ENCODE assay signal across 8 cellular contexts in genomic region chr21:45923146-45923545, GRCh38. TPM values are rescaled to one million over a fixed set of nuclear protein-coding genes. Genes with fewer than 3 reads are reported as not detected.
DNase-seq lines count a peak whose midpoint lies in the region; FAIRE-seq and TF ChIP-seq lines count a peak whose summit lies in the region.

No MANE protein-coding gene starts in this region.

- H3K4ac ChIP-seq in mesenchymal stem cell (ENCODE audit: low read depth in 1 of 2, low read length in 2 of 2), result no peak overlapping the region

- no peaks in the 10 kb centered on the region for H3K27me3 Mint-ChIP-seq in CD4-positive, alpha-beta memory T cell

- peaks cover 5 to 17% (median 8%) of the 10 kb centered on the region in 4 donors for H3K4me1 Mint-ChIP-seq in CD4-positive, alpha-beta memory T cell

- no peak overlapping the region for H4K91ac ChIP-seq in mesenchymal stem cell (ENCODE audit: low read length)

- no peak overlapping the region for H3K4me2 ChIP-seq in mesenchymal stem cell (ENCODE audit: low read length, poor library complexity, severe bottlenecking)

- CTCF ChIA-PET in CD4-positive, alpha-beta memory T cell (lab: Charles Lee; ENCODE audit: partially characterized antibody), result interaction anchor here (1.0 to 2.5 kb wide), 9 partner anchors 9 to 445 kb away, joined by 3 to 14 read pairs (median 3); no protein-coding TSS in a partner anchor

- intact Hi-C loops in CD4-positive, alpha-beta memory T cell (cut with micrococcal nuclease), result loop anchor here (1.0 to 10.0 kb wide), 2 partner anchors 43 to 448 kb away; no protein-coding TSS in a partner anchor

- H2BK12ac ChIP-seq in mesenchymal stem cell (ENCODE audit: low read length in 2 of 2), result peak overlapping the region in 1 of 2 experiments; percentile 47

- H3K4me1 ChIP-seq in CD4-positive, alpha-beta memory T cell (ENCODE audit: insufficient read depth, low read length), result peaks cover 9% of the 10 kb centered on the region
- H3K4me1 ChIP-seq in mesenchymal stem cell (ENCODE audit: control insufficient read depth, insufficient read depth, low read depth, low read length), result peaks cover 11% of the 10 kb centered on the region

- peak; percentile 59 to 72 (median 67) for DNase-seq in CD4-positive, alpha-beta memory T cell
- DNase-seq in LHCN-M2 (ENCODE audit: low read depth), result peak; percentile 70
- peak; percentile 46 to 52 for DNase-seq in activated CD4-positive, alpha-beta T cell treated with anti-CD3 and anti-CD28 coated beads, Interleukin-2, amount 50 U/mL, for 24 hours (ENCODE audit: low read depth in 1 of 2, low spot score in 1 of 2)
- peak; percentile 78 for DNase-seq in ecto neural progenitor cell (ENCODE audit: low spot score)
- DNase-seq in mesenchymal stem cell, result peak; percentile 72
- peak; percentile 35 for DNase-seq in stimulated activated CD8-positive, alpha-beta memory T cell treated with anti-CD3 and anti-CD28 coated beads, Interleukin-15, amount 100 ng/mL, for 24 hours (ENCODE audit: low read depth)
- no peak for DNase-seq in GM12892 (ENCODE audit: insufficient read length)
- no peak for DNase-seq in NCI-H82 (lab: John Stamatoyannopoulos, UW)

- H3K4me3 Mint-ChIP-seq in CD4-positive, alpha-beta memory T cell, result peak overlapping the region in 1 of 8 donors; percentile 61

- H3K27me3 ChIP-seq in CD4-positive, alpha-beta memory T cell (ENCODE audit: insufficient read depth, low read length), result no peaks in the 10 kb centered on the region
- no peaks in the 10 kb centered on the region for H3K27me3 ChIP-seq in mesenchymal stem cell (ENCODE audit: control insufficient read depth in 1 of 2, insufficient read depth in 1 of 2, low read length in 2 of 2)

- TF ChIP-seq POLR2A in GM12892 (IDR thresholded peaks at IDR 0.05; ENCODE audit: low read depth, low read length), result no peak

- no peak overlapping the region for H4K8ac ChIP-seq in mesenchymal stem cell (ENCODE audit: low read length)

- no peak for FAIRE-seq in GM12892 (lab: Jason Lieb, UNC)

- no peaks in the 10 kb centered on the region for H3K79me1 ChIP-seq in mesenchymal stem cell (replicated peaks; ENCODE audit: low read length, poor library complexity, severe bottlenecking)

- H2BK120ac ChIP-seq in mesenchymal stem cell (ENCODE audit: low read depth, low read length), result no peak overlapping the region

- no peaks in the 10 kb centered on the region for H3K36me3 Mint-ChIP-seq in CD4-positive, alpha-beta memory T cell

- H3K9me3 Mint-ChIP-seq in CD4-positive, alpha-beta memory T cell, result peaks cover 0 to 2% (median 0%) of the 10 kb centered on the region in 8 donors

- H2AK5ac ChIP-seq in mesenchymal stem cell (ENCODE audit: low read length, severe bottlenecking), result no peak overlapping the region

- POLR2A ChIA-PET in CD4-positive, alpha-beta memory T cell (lab: Charles Lee; ENCODE audit: partially characterized antibody), result no interaction called here

- peak overlapping the region in 1 of 7 donors; percentile 37 for H3K27ac Mint-ChIP-seq in CD4-positive, alpha-beta memory T cell

- 44% methylated on average over 6 of the region's 6 CpGs for whole genome bisulfite sequencing in mesenchymal stem cell

- no peak overlapping the region for H3K4me3 ChIP-seq in CD4-positive, alpha-beta memory T cell (ENCODE audit: low read length in 2 of 2)
- no peak overlapping the region for H3K4me3 ChIP-seq in mesenchymal stem cell (ENCODE audit: insufficient read depth in 1 of 2, low read depth in 1 of 2, low read length in 2 of 2)

- no peak overlapping the region for H3K27ac ChIP-seq in CD4-positive, alpha-beta memory T cell (ENCODE audit: low read depth, low read length)
- H3K27ac ChIP-seq in mesenchymal stem cell (ENCODE audit: low read length, poor library complexity, severe bottlenecking), result no peak overlapping the region

- no peaks in the 10 kb centered on the region for H3K36me3 ChIP-seq in CD4-positive, alpha-beta memory T cell (ENCODE audit: insufficient read depth, low read length)
- no peaks in the 10 kb centered on the region for H3K36me3 ChIP-seq in mesenchymal stem cell (ENCODE audit: control insufficient read depth in 1 of 2, insufficient read depth in 2 of 2, low read depth in 1 of 2, low read length in 2 of 2)

- no peak overlapping the region for H2AFZ ChIP-seq in mesenchymal stem cell (ENCODE audit: low read depth, low read length)

- H2BK15ac ChIP-seq in mesenchymal stem cell (ENCODE audit: low read depth, poor library complexity, severe bottlenecking), result no peak overlapping the region

- H3K23ac ChIP-seq in mesenchymal stem cell (ENCODE audit: low read length in 2 of 2), result no peak overlapping the region

- peak overlapping the region; percentile 36 for H3K9ac ChIP-seq in mesenchymal stem cell (ENCODE audit: low read length)

- H3K9me3 ChIP-seq in CD4-positive, alpha-beta memory T cell (ENCODE audit: control insufficient read depth in 1 of 2, low read length in 2 of 2), result no peaks in the 10 kb centered on the region
- no peaks in the 10 kb centered on the region for H3K9me3 ChIP-seq in mesenchymal stem cell (ENCODE audit: control insufficient read depth, low read length)

- H3K18ac ChIP-seq in mesenchymal stem cell (ENCODE audit: low read depth in 1 of 2, low read length in 2 of 2), result no peak overlapping the region

- no peak overlapping the region for H2BK5ac ChIP-seq in mesenchymal stem cell (ENCODE audit: low read depth, low read length, poor library complexity, severe bottlenecking)

- no peak overlapping the region for H3K14ac ChIP-seq in mesenchymal stem cell (ENCODE audit: low read length in 2 of 2)

RNA-seq across cellular contexts. Expression of gene COL6A1, which starts 58.4 kb away (rescaled TPM):
- 1 to 10 TPM; 5.2 to 6.0 TPM for total RNA-seq in CD4-positive, alpha-beta memory T cell
- under 1 TPM in 1 of 2 donors, not detected in 1; 0.87 TPM for polyA plus RNA-seq in CD4-positive, alpha-beta memory T cell
- total RNA-seq in LHCN-M2 (2014; rRNA removed), result 252 and 303 TPM in 2 replicates
- 123 TPM for polyA plus RNA-seq in LHCN-M2 (2012)
- 2,201 TPM for polyA plus RNA-seq in mesenchymal stem cell (2013, experiment 1 of 2)
- polyA plus RNA-seq in mesenchymal stem cell (2013, experiment 2 of 2), result 2,173 TPM
- not detected for polyA plus RNA-seq in GM12892 (2012; ENCODE audit: missing spikeins)

Comparison
In these comparisons a context has a peak if more than half of its experiments do, and no peak if none do; other contexts are left out.
1. DNase-seq: peak in CD4-positive, alpha-beta memory T cell (5 of 5), LHCN-M2 (single experiment), activated CD4-positive, alpha-beta T cell treated with anti-CD3 and anti-CD28 coated beads, Interleukin-2, amount 50 U/mL, for 24 hours (2 of 2), ecto neural progenitor cell (single experiment), mesenchymal stem cell (single experiment) and stimulated activated CD8-positive, alpha-beta memory T cell treated with anti-CD3 and anti-CD28 coated beads, Interleukin-15, amount 100 ng/mL, for 24 hours (single experiment); none in GM12892 (single experiment) and NCI-H82 (single experiment).
2. RNA of gene COL6A1, which starts 58.4 kb away (total RNA-seq): 252 to 303 TPM in LHCN-M2; 5.2 to 6.0 TPM in CD4-positive, alpha-beta memory T cell; every median in the first group is over 10 times any median in the second.